ENCODE assay signal across 16 cellular contexts in genomic region chr3:106711650-106712049, GRCh38.
DNase-seq lines count a peak whose midpoint lies in the region; ATAC-seq, FAIRE-seq and TF ChIP-seq lines count a peak whose summit lies in the region.
"Had no signal": no experiment of that assay in that cellular context is flagged by ENCODE, and none has a peak within 500 bp of the region (broad histone marks: within the 10 kb centered on the region; RNA-seq: fewer than 3 reads in every experiment).

No MANE protein-coding gene starts in this region.

- no peaks in the 10 kb centered on the region for H3K79me2 ChIP-seq in astrocyte (ENCODE audit: insufficient read depth, low read length)
- H3K79me2 ChIP-seq in Karpas-422 (ENCODE audit: low read length), result no peaks in the 10 kb centered on the region

- H3K4me1 ChIP-seq in astrocyte (ENCODE audit: insufficient read depth, low read length) (peaks cover 7% of the 10 kb centered on the region), Karpas-422 (ENCODE audit: low read length) (no peaks in the 10 kb centered on the region)
- no peaks in the 10 kb centered on the region for H3K4me1 ChIP-seq in naive thymus-derived CD4-positive, alpha-beta T cell (ENCODE audit: control insufficient read depth in 2 of 2, insufficient read depth in 2 of 2, low read length in 2 of 2)

- H3K4me1 Mint-ChIP-seq in HFFc6 (ENCODE audit: low read depth), result peaks cover 21% of the 10 kb centered on the region
- H3K4me1 Mint-ChIP-seq in astrocyte (ENCODE audit: low read depth, unreplicated experiment), result peaks cover 19% of the 10 kb centered on the region
- no peaks in the 10 kb centered on the region for H3K4me1 Mint-ChIP-seq in naive thymus-derived CD4-positive, alpha-beta T cell
- H3K4me1 Mint-ChIP-seq: activated CD4-positive, alpha-beta memory T cell treated with anti-CD3 and anti-CD28 coated beads, Interleukin-2, amount 10 ng/mL, durations not matched to agents 7 days and 5 days had no signal

- H3K36me3 ChIP-seq in astrocyte (ENCODE audit: insufficient read depth, low read length), result no peaks in the 10 kb centered on the region
- H3K36me3 ChIP-seq in Karpas-422 (ENCODE audit: insufficient read depth, low read length), result no peaks in the 10 kb centered on the region
- no peaks in the 10 kb centered on the region for H3K36me3 ChIP-seq in naive thymus-derived CD4-positive, alpha-beta T cell (ENCODE audit: control insufficient read depth in 2 of 3, insufficient read depth in 3 of 3, low read length in 3 of 3)
- H3K36me3 ChIP-seq: ovary had no signal

- H4K20me1 ChIP-seq in astrocyte (ENCODE audit: insufficient read depth, low read length) (no peaks in the 10 kb centered on the region), Karpas-422 (ENCODE audit: insufficient read depth, low read depth, low read length) (no peaks in the 10 kb centered on the region)

- H3K9ac ChIP-seq in astrocyte (ENCODE audit: low read length), result peak overlapping the region; percentile 14
- no peak overlapping the region for H3K9ac ChIP-seq in Karpas-422 (ENCODE audit: low read length)

- H2AFZ ChIP-seq in astrocyte (ENCODE audit: low read depth, low read length) (no peak overlapping the region), Karpas-422 (ENCODE audit: low read length) (no peak overlapping the region)

- H3K27ac ChIP-seq in astrocyte (ENCODE audit: low read depth, low read length), result peak overlapping the region; percentile 60
- H3K27ac ChIP-seq in Karpas-422 (ENCODE audit: low read length), result no peak overlapping the region
- H3K27ac ChIP-seq in naive thymus-derived CD4-positive, alpha-beta T cell (ENCODE audit: low read depth, low read length), result no peak overlapping the region
- H3K27ac ChIP-seq: ovary had no signal

- CTCF ChIA-PET in naive thymus-derived CD4-positive, alpha-beta T cell (lab: Charles Lee), result no interaction called here

- H3K9me3 ChIP-seq in astrocyte (ENCODE audit: insufficient read depth, low read depth, low read length) (peaks cover 2% of the 10 kb centered on the region), Karpas-422 (ENCODE audit: low read length) (no peaks in the 10 kb centered on the region)
- no peaks in the 10 kb centered on the region for H3K9me3 ChIP-seq in naive thymus-derived CD4-positive, alpha-beta T cell (ENCODE audit: control insufficient read depth in 2 of 3, low read length in 3 of 3)

- intact Hi-C loops in naive thymus-derived CD4-positive, alpha-beta T cell (cut with micrococcal nuclease), result no loop called here

- H3K27me3 Mint-ChIP-seq in HFFc6 (ENCODE audit: insufficient read depth), result no peaks in the 10 kb centered on the region
- no peaks in the 10 kb centered on the region for H3K27me3 Mint-ChIP-seq in astrocyte (ENCODE audit: low read depth, unreplicated experiment)
- H3K27me3 Mint-ChIP-seq in naive thymus-derived CD4-positive, alpha-beta T cell, result peaks cover 0 to 13% (median 4%) of the 10 kb centered on the region in 5 donors
- H3K27me3 Mint-ChIP-seq: activated CD4-positive, alpha-beta memory T cell treated with anti-CD3 and anti-CD28 coated beads, Interleukin-2, amount 10 ng/mL, durations not matched to agents 7 days and 5 days had no signal

- POLR2A ChIA-PET in naive thymus-derived CD4-positive, alpha-beta T cell (lab: Charles Lee), result no interaction called here

- peaks cover 32% of the 10 kb centered on the region for H3K36me3 Mint-ChIP-seq in HFFc6 (ENCODE audit: low read depth)
- H3K36me3 Mint-ChIP-seq in astrocyte (ENCODE audit: low read depth, unreplicated experiment), result no peaks in the 10 kb centered on the region
- H3K36me3 Mint-ChIP-seq in naive thymus-derived CD4-positive, alpha-beta T cell, result no peaks in the 10 kb centered on the region

- H3K9me2 ChIP-seq in Karpas-422 (replicated peaks; ENCODE audit: insufficient read depth, low read length), result no peaks in the 10 kb centered on the region

- H3K27me3 ChIP-seq in astrocyte (ENCODE audit: insufficient read depth, low read length), result no peaks in the 10 kb centered on the region
- H3K27me3 ChIP-seq in Karpas-422 (ENCODE audit: low read length), result no peaks in the 10 kb centered on the region
- H3K27me3 ChIP-seq in naive thymus-derived CD4-positive, alpha-beta T cell (ENCODE audit: control insufficient read depth in 2 of 2, insufficient read depth in 2 of 2, low read length in 2 of 2), result no peaks in the 10 kb centered on the region
- H3K27me3 ChIP-seq: ovary had no signal

- ATAC-seq in activated CD4-positive, CD25-positive, alpha-beta regulatory T cell treated with anti-CD3 and anti-CD28 coated beads, Interleukin-2, amount 50 U/mL, for 24 hours, result no peak
- ATAC-seq in naive thymus-derived CD4-positive, alpha-beta T cell, result no peak

- peaks cover 13% of the 10 kb centered on the region for H3K9me3 Mint-ChIP-seq in HFFc6
- H3K9me3 Mint-ChIP-seq in astrocyte (ENCODE audit: unreplicated experiment), result peaks cover 3% of the 10 kb centered on the region
- peaks cover 0 to 1% (median 0%) of the 10 kb centered on the region in 11 donors for H3K9me3 Mint-ChIP-seq in naive thymus-derived CD4-positive, alpha-beta T cell
- H3K9me3 Mint-ChIP-seq: activated CD4-positive, alpha-beta memory T cell treated with anti-CD3 and anti-CD28 coated beads, Interleukin-2, amount 10 ng/mL, durations not matched to agents 7 days and 5 days; activated T-helper 2 cell treated with anti-CD3 and anti-CD28 coated beads, Interferon-gamma antibody, Interleukin-2, Interleukin-4, amounts not matched to agents 10 μg/mL and 5 μg/mL and 100 μg/mL, durations not matched to agents 14 hours and 24 hours and 36 hours had no signal

- peak; percentile 99 for FAIRE-seq in astrocyte (lab: Jason Lieb, UNC)
- FAIRE-seq: TTC549 had no signal

- no peak overlapping the region for H3K4me3 ChIP-seq in astrocyte (ENCODE audit: insufficient read depth, low read depth, low read length)
- H3K4me3 ChIP-seq in Karpas-422 (ENCODE audit: low read length), result no peak overlapping the region
- H3K4me3 ChIP-seq in naive thymus-derived CD4-positive, alpha-beta T cell (ENCODE audit: low read length), result no peak overlapping the region
- H3K4me3 ChIP-seq: ovary had no signal

- peak; percentile 41 for DNase-seq in AG08395 (ENCODE audit: low spot score)
- DNase-seq in HFFc6, result peak; percentile 51
- peak; percentile 88 for DNase-seq in astrocyte (ENCODE audit: low read depth)
- peak; percentile 76 for DNase-seq in kidney glomerular epithelial cell (lab: John Stamatoyannopoulos, UW)
- DNase-seq in Karpas-422, result no peak
- DNase-seq in naive thymus-derived CD4-positive, alpha-beta T cell, result no peak
- no peak for DNase-seq in GM19238 (ENCODE audit: insufficient read length, low spot score)
- DNase-seq: activated CD4-positive, alpha-beta memory T cell treated with anti-CD3 and anti-CD28 coated beads, Interleukin-2, amount 10 ng/mL, durations not matched to agents 7 days and 5 days; AML-193; amygdala; NCI-H1048; NCI-H2227 treated with DMSO at 0.1 percent for 48 hours; ovary had no signal

- H3K27ac Mint-ChIP-seq in HFFc6 (peak overlapping the region; percentile 15; the same call in 1 of the 2 replicates), astrocyte (ENCODE audit: unreplicated experiment) (peak overlapping the region; percentile 88)
- no peak overlapping the region for H3K27ac Mint-ChIP-seq in naive thymus-derived CD4-positive, alpha-beta T cell
- H3K27ac Mint-ChIP-seq: activated CD4-positive, alpha-beta memory T cell treated with anti-CD3 and anti-CD28 coated beads, Interleukin-2, amount 10 ng/mL, durations not matched to agents 7 days and 5 days; activated T-helper 2 cell treated with anti-CD3 and anti-CD28 coated beads, Interferon-gamma antibody, Interleukin-2, Interleukin-4, amounts not matched to agents 10 μg/mL and 5 μg/mL and 100 μg/mL, durations not matched to agents 14 hours and 24 hours and 36 hours had no signal

- TF ChIP-seq CTCF in HFFc6 (IDR thresholded peaks at IDR 0.05) (no peak), astrocyte (IDR thresholded peaks at IDR 0.05; ENCODE audit: insufficient read depth, low read depth, low read length) (no peak)

- H3K4me3 Mint-ChIP-seq in HFFc6, result peak overlapping the region; percentile 44
- H3K4me3 Mint-ChIP-seq in astrocyte (ENCODE audit: unreplicated experiment), result no peak overlapping the region
- no peak overlapping the region for H3K4me3 Mint-ChIP-seq in naive thymus-derived CD4-positive, alpha-beta T cell
- H3K4me3 Mint-ChIP-seq: activated CD4-positive, alpha-beta memory T cell treated with anti-CD3 and anti-CD28 coated beads, Interleukin-2, amount 10 ng/mL, durations not matched to agents 7 days and 5 days had no signal

- H3K4me2 ChIP-seq in astrocyte (ENCODE audit: low read length) (peak overlapping the region; percentile 32), Karpas-422 (ENCODE audit: low read depth, low read length, poor library complexity, severe bottlenecking) (no peak overlapping the region)

Comparison
In these comparisons a context has a peak if more than half of its experiments do, and no peak if none do; other contexts are left out.
1. DNase-seq: peak in AG08395 (single experiment), HFFc6 (single experiment), astrocyte (single experiment) and kidney glomerular epithelial cell (single experiment); none in Karpas-422 (single experiment), naive thymus-derived CD4-positive, alpha-beta T cell (0 of 9) and GM19238 (single experiment).
2. H3K27ac Mint-ChIP-seq: peak in HFFc6 (single experiment) and astrocyte (single experiment); none in naive thymus-derived CD4-positive, alpha-beta T cell (0 of 9).